In genomic region chr10:110833234-110833940, GRCh38 we compare ENCODE assay signal across 14 cellular contexts. TPM values are rescaled to one million over a fixed set of nuclear protein-coding genes. Genes with fewer than 3 reads are reported as not detected.
DNase-seq lines count a peak whose midpoint lies in the region; ATAC-seq, FAIRE-seq and TF ChIP-seq lines count a peak whose summit lies in the region.
"Had no signal": no experiment of that assay in that cellular context is flagged by ENCODE, and none has a peak within 500 bp of the region (broad histone marks: within the 10 kb centered on the region; RNA-seq: fewer than 3 reads in every experiment).

No MANE protein-coding gene starts in this region.

- H3K9me3 Mint-ChIP-seq in nephron progenitor cell, result no peaks in the 10 kb centered on the region
- H3K9me3 Mint-ChIP-seq: HFFc6 had no signal

- no peak overlapping the region for H3K4me2 ChIP-seq in K562 (ENCODE audit: insufficient read depth, low read length)

- ATAC-seq in heart right ventricle (peak in 4 of 8 donors; percentile 4 to 25 (median 15)), Right ventricle myocardium inferior (no peak), K562 (peak; percentile 53)

- no peak for TF ChIP-seq RAD21 in K562 (CRISPR knock-in tag; conservative IDR thresholded peaks at IDR 0.05 in 1 of 2, IDR thresholded peaks at IDR 0.05 in 1 of 2)

- no peaks in the 10 kb centered on the region for H3K27me3 Mint-ChIP-seq in nephron progenitor cell (ENCODE audit: low read depth, poor library complexity)

- H3K36me3 ChIP-seq in heart right ventricle, result peaks cover 0 to 43% (median 0%) of the 10 kb centered on the region in 9 donors
- H3K36me3 ChIP-seq in K562 (ENCODE audit: control insufficient read depth, insufficient read depth, low read length), result peaks cover 18% of the 10 kb centered on the region; the same call in 1 of the 3 replicates
- no peaks in the 10 kb centered on the region for H3K36me3 ChIP-seq in vagina
- H3K36me3 ChIP-seq: upper lobe of right lung had no signal

- H3K27me3 ChIP-seq in heart right ventricle (no peaks in the 10 kb centered on the region), K562 (ENCODE audit: control insufficient read depth in 2 of 2, insufficient read depth in 2 of 2, low read length in 2 of 2) (no peaks in the 10 kb centered on the region), vagina (no peaks in the 10 kb centered on the region)
- H3K27me3 ChIP-seq: upper lobe of right lung had no signal

- peak overlapping the region; percentile 78 for H3K27ac Mint-ChIP-seq in nephron progenitor cell
- H3K27ac Mint-ChIP-seq: HFFc6 had no signal

- WGBS in heart right ventricle, 2 donors, result 67 to 72% methylated on average over 13 of the region's 13 CpGs
- WGBS in K562 (ENCODE audit: insufficient coverage, low coverage, missing lambda C conversion rate), result 71% methylated on average over 7 of the region's 13 CpGs

- peaks cover 4% of the 10 kb centered on the region for H3K36me3 Mint-ChIP-seq in nephron progenitor cell (ENCODE audit: low read depth)

- H3K4me1 ChIP-seq in heart right ventricle (peaks cover 22 to 89% (median 47%) of the 10 kb centered on the region in 9 donors), K562 (replicated peaks in 1 of 2; ENCODE audit: control insufficient read depth in 2 of 2, insufficient read depth in 2 of 2, low read length in 2 of 2) (peaks cover 12 to 23% of the 10 kb centered on the region in 2 experiments), vagina (peaks cover 53% of the 10 kb centered on the region)

- H3K9me1 ChIP-seq in K562 (ENCODE audit: control insufficient read depth, insufficient read depth, low read length), result no peaks in the 10 kb centered on the region

- peaks cover 83% of the 10 kb centered on the region for H3K4me1 Mint-ChIP-seq in nephron progenitor cell

- TF ChIP-seq EP300 in K562 (IDR thresholded peaks at IDR 0.05; ENCODE audit: low read length), result no peak

- intact Hi-C loops in heart right ventricle (cut with DNase I) (loop anchor here in 1 of 10 donors (5.0 kb wide), 1 partner anchor 39 kb away; the partner anchor contains the start of gene PDCD4), Right ventricle myocardium inferior (cut with DNase I) (no loop called here), K562 (cut with micrococcal nuclease) (no loop called here), vagina (cut with DNase I) (no loop called here)

- H3K27ac ChIP-seq in heart right ventricle (peak overlapping the region in 9 of 10 donors; percentile 12 to 92 (median 75)), K562 (ENCODE audit: extremely low read depth, low read depth, low read length) (no peak overlapping the region), vagina (peak overlapping the region; percentile 27)
- H3K27ac ChIP-seq: upper lobe of right lung had no signal

- in situ Hi-C loops in K562 (cut with MboI), result no loop called here

- no TSS peak for BruUV-seq in K562 (replicated peaks; lab: Mats Ljungman, UMichigan)

- no peak for FAIRE-seq in K562 (lab: Jason Lieb, UNC)

- CTCF ChIA-PET in K562 (lab: Yijun Ruan, JAX; ENCODE audit: low intra/inter-chr PET ratio), result no interaction called here

- H2AFZ ChIP-seq in K562 (ENCODE audit: low read depth, low read length), result no peak overlapping the region

- H3K9me3 ChIP-seq in heart right ventricle (no peaks in the 10 kb centered on the region), K562 (replicated peaks; ENCODE audit: control insufficient read depth, insufficient read depth, low read depth, low read length) (no peaks in the 10 kb centered on the region), vagina (no peaks in the 10 kb centered on the region)
- H3K9me3 ChIP-seq: upper lobe of right lung had no signal

- H3K9ac ChIP-seq in K562 (ENCODE audit: insufficient read depth in 1 of 2, low read depth in 2 of 2, low read length in 2 of 2), result 0 out of 4 replicates have a peak overlapping the region, but pooled peaks of 1 of the 2 experiments have one; percentile 2

- POLR2A ChIA-PET in K562 (lab: Yijun Ruan, JAX), result no interaction called here

- TF ChIP-seq CTCF in heart right ventricle (IDR thresholded peaks at IDR 0.05) (no peak), K562 (IDR thresholded peaks at IDR 0.05 in 2 of 3, conservative IDR thresholded peaks at IDR 0.05 in 1 of 3; ENCODE audit: insufficient read depth in 2 of 3, low read depth in 1 of 3, low read length in 3 of 3) (no peak), nephron progenitor cell (IDR thresholded peaks at IDR 0.05) (no peak), vagina (IDR thresholded peaks at IDR 0.05) (no peak)

- H4K20me1 ChIP-seq in K562 (replicated peaks; ENCODE audit: control insufficient read depth, insufficient read depth, low read length), result no peaks in the 10 kb centered on the region

- no peak overlapping the region for H3K4me3 Mint-ChIP-seq in nephron progenitor cell
- H3K4me3 Mint-ChIP-seq: HFFc6 had no signal

- TF ChIP-seq POLR2A in K562 (conservative IDR thresholded peaks at IDR 0.05) (no peak), vagina (IDR thresholded peaks at IDR 0.05) (no peak)

- H3K4me3 ChIP-seq in heart right ventricle, result no peak overlapping the region
- no peak overlapping the region for H3K4me3 ChIP-seq in K562
- H3K4me3 ChIP-seq in vagina, result no peak overlapping the region
- H3K4me3 ChIP-seq: upper lobe of right lung had no signal

- H3K79me2 ChIP-seq in K562 (ENCODE audit: control insufficient read depth, insufficient read depth, low read length), result no peaks in the 10 kb centered on the region

- DNase-seq in heart right ventricle, result no peak
- DNase-seq in Right ventricle myocardium inferior (ENCODE audit: missing footprints), result no peak
- peak in 1 of 4 experiments; percentile 15 for DNase-seq in K562 (ENCODE audit: extremely low read depth in 1 of 4, low spot score in 3 of 4)
- DNase-seq in nephron progenitor cell, result peak; percentile 30
- DNase-seq in vagina (ENCODE audit: extremely low spot score in 2 of 2), result no peak
- DNase-seq in NCI-H2081 (lab: John Stamatoyannopoulos, UW), result no peak
- no peak for DNase-seq in T-helper 9 cell
- DNase-seq in NCI-H1105 (lab: John Stamatoyannopoulos, UW), result no peak
- DNase-seq: cortex of kidney; HFFc6; mammary epithelial cell; NCI-H1930; stimulated activated CD4-positive, alpha-beta T cell treated with anti-CD3 and anti-CD28 coated beads, Interleukin-15, amount 100 ng/mL, for 24 hours; upper lobe of right lung had no signal

TF ChIP-seq in K562, 482 proteins besides CTCF, POLR2A, EP300 and RAD21:
- no peak for TF ChIP-seq MBD1 (CRISPR knock-in tag; IDR thresholded peaks at IDR 0.05)
- TF ChIP-seq ZNF785 (CRISPR knock-in tag; IDR thresholded peaks at IDR 0.05), result no peak
- TF ChIP-seq ZC3H4 (CRISPR knock-in tag; IDR thresholded peaks at IDR 0.05; ENCODE audit: borderline replicate concordance), result no peak
- no peak for TF ChIP-seq THRB (CRISPR knock-in tag; conservative IDR thresholded peaks at IDR 0.05)
- TF ChIP-seq NUFIP1 (IDR thresholded peaks at IDR 0.05; ENCODE audit: partially characterized antibody), result no peak
- TF ChIP-seq MTA1 (IDR thresholded peaks at IDR 0.05; ENCODE audit: borderline replicate concordance), result no peak
- TF ChIP-seq ZFX (CRISPR knock-in tag; IDR thresholded peaks at IDR 0.05), result peak; percentile 28; the same call in 1 of the 2 replicates

RNA-seq across cellular contexts. Expression of gene PDCD4, which starts 38.3 kb away (rescaled TPM):
- total RNA-seq in heart right ventricle (10 to 100 TPM; 35.2 to 57.6 (median 45.7) TPM), Right ventricle myocardium inferior (71.6 TPM), K562 (2014; rRNA removed) (20.2 and 22.5 TPM in 2 replicates), K562 (2014; rRNA removed; fragmentation: Illumina TruSeq; extraction: Trizol) (33.7 and 44.2 TPM in 2 replicates), K562 (2015; rRNA removed; fragmentation: Illumina TruSeq; extraction: Trizol) (15.9 and 18.3 TPM in 2 replicates), K562 (2021) (28.0 and 44.1 TPM in 2 replicates), vagina (110 TPM)
- polyA plus RNA-seq in heart right ventricle (10 to 100 TPM; 15.9 to 59.5 TPM), K562 (2011; rRNA removed) (28.1 and 40.2 TPM in 2 replicates), K562 (2014; fragmentation: Illumina TruSeq; extraction: Trizol) (38.0 and 38.2 TPM in 2 replicates), K562 (2014; fragmentation: Nextera tagmentation; extraction: Ambion mirVana) (10 to 100 TPM; 12.9 to 18.1 TPM), K562 (2014; rRNA removed) (34.4 and 36.6 TPM in 2 replicates)
- 9.1 and 68.5 TPM in 2 replicates for total RNA-seq in K562 (2011; cell fraction: chromatin; rRNA removed; ENCODE audit: low replicate concordance)
- total RNA-seq in K562 (2011; cell fraction: nucleolus; rRNA removed), result 2.7 and 5.9 TPM in 2 replicates
- total RNA-seq in K562 (2011; cell fraction: nucleoplasm; rRNA removed), result 15.7 and 17.2 TPM in 2 replicates
- polyA plus RNA-seq in K562 (2011; cell fraction: cytosol; rRNA removed), result 2.7 and 13.3 TPM in 2 replicates
- polyA plus RNA-seq in K562 (2011; cell fraction: nucleus; rRNA removed), result 11.9 and 17.6 TPM in 2 replicates
- 38.4 and 47.3 TPM in 2 replicates for polyA plus RNA-seq in K562 (2012)
- polyA minus RNA-seq in K562 (2011; rRNA and poly(A)+ RNA removed), result 37.7 and 52.1 TPM in 2 replicates
- polyA minus RNA-seq in K562 (2011; cell fraction: cytosol; rRNA and poly(A)+ RNA removed), result 14.9 and 17.9 TPM in 2 replicates
- 11.0 and 21.5 TPM in 2 replicates for polyA minus RNA-seq in K562 (2011; cell fraction: nucleus; rRNA and poly(A)+ RNA removed)
